11 cellular contexts compared by ENCODE assay signal in the genomic region with DNA sequence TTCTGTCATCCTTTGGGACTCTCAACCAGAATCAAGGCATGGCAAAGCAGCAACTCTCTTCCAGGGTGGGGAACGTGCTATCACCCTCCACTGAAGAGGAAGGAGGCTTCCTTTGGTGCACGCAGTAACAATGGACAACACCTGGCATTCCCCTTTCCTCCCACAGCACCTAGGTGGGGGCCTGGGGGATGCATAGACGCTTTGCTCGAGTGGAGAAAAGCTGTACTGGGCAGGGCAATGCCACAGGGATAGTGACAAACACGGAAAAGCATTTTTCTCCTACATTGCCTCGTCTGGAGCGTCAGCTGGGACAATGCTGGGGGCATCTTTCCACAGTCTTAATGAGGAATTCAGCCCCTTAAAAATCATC.
A peak's percentile ranks its signal among the peaks of the same experiment; 100 is the strongest.
DNase-seq lines count a peak whose midpoint lies in the region; ATAC-seq, FAIRE-seq and TF ChIP-seq lines count a peak whose summit lies in the region.
"Had no signal": no experiment of that assay in that cellular context is flagged by ENCODE, and none has a peak within 500 bp of the region (broad histone marks: within the 10 kb centered on the region; RNA-seq: fewer than 3 reads in every experiment).

No MANE protein-coding gene starts in this region.

- intact Hi-C loops in heart right ventricle (cut with DNase I) (loop anchor here in 3 of 10 donors (5.0 to 10.0 kb wide), 3 partner anchors 79 to 87 kb away; partner anchors contain the start of gene GMPR (in 2 of the 3)), left ventricle myocardium superior (cut with micrococcal nuclease) (no loop called here), K562 (cut with micrococcal nuclease) (no loop called here)

- H4K20me1 ChIP-seq in K562 (replicated peaks; ENCODE audit: control insufficient read depth, insufficient read depth, low read length) = no peaks in the 10 kb centered on the region

- no peak for TF ChIP-seq RAD21 in K562 (CRISPR knock-in tag; conservative IDR thresholded peaks at IDR 0.05 in 1 of 2, IDR thresholded peaks at IDR 0.05 in 1 of 2)

- H3K4me1 ChIP-seq in heart right ventricle (peaks cover 22 to 78% (median 55%) of the 10 kb centered on the region in 9 donors), K562 (replicated peaks in 1 of 2; ENCODE audit: control insufficient read depth in 2 of 2, insufficient read depth in 2 of 2, low read length in 2 of 2) (peaks cover 19 to 45% of the 10 kb centered on the region in 2 experiments), upper lobe of left lung (peaks cover 21 to 41% (median 33%) of the 10 kb centered on the region in 4 donors)

- DNase-seq in heart right ventricle (no peak), left ventricle myocardium superior (no peak), K562 (ENCODE audit: extremely low read depth in 1 of 4, low spot score in 3 of 4) (no peak), mesenteric fat pad (ENCODE audit: low spot score) (peak; percentile 65), upper lobe of left lung (no peak), progenitor cell of endocrine pancreas (ENCODE audit: low spot score, unreplicated experiment) (no peak), WTC11 (ENCODE audit: low spot score) (no peak), GM19240 (ENCODE audit: insufficient read length, low spot score) (no peak)

- H3K27me3 Mint-ChIP-seq in progenitor cell of endocrine pancreas (no peaks in the 10 kb centered on the region), WTC11 (ENCODE audit: low read depth) (no peaks in the 10 kb centered on the region)
- H3K27me3 Mint-ChIP-seq: IgD-negative memory B cell had no signal

- H3K27me3 ChIP-seq in heart right ventricle (no peaks in the 10 kb centered on the region), K562 (ENCODE audit: control insufficient read depth in 2 of 2, insufficient read depth in 2 of 2, low read length in 2 of 2) (no peaks in the 10 kb centered on the region; a peak in 1 of 5 replicates), upper lobe of left lung (no peaks in the 10 kb centered on the region)

- H3K36me3 ChIP-seq in heart right ventricle (peaks cover 0 to 17% (median 5%) of the 10 kb centered on the region in 9 donors), K562 (ENCODE audit: control insufficient read depth, insufficient read depth, low read length) (no peaks in the 10 kb centered on the region), upper lobe of left lung (peaks cover 0 to 5% (median 3%) of the 10 kb centered on the region in 4 donors)

- no peak overlapping the region for H3K9ac ChIP-seq in K562 (ENCODE audit: insufficient read depth in 1 of 2, low read depth in 2 of 2, low read length in 2 of 2)

- peak overlapping the region; percentile 63 to 95 (median 89) for H3K27ac ChIP-seq in heart right ventricle
- no peak overlapping the region for H3K27ac ChIP-seq in K562 (ENCODE audit: extremely low read depth, low read depth, low read length)
- H3K27ac ChIP-seq in upper lobe of left lung = peak overlapping the region in 3 of 4 donors; percentile 62 to 80 (median 72)

- TF ChIP-seq POLR2A in K562 (conservative IDR thresholded peaks at IDR 0.05) (no peak), upper lobe of left lung (IDR thresholded peaks at IDR 0.05) (no peak)

- H3K27ac Mint-ChIP-seq in progenitor cell of endocrine pancreas (no peak overlapping the region), WTC11 (no peak overlapping the region)

- H3K4me3 Mint-ChIP-seq in progenitor cell of endocrine pancreas (ENCODE audit: low read depth) (no peak overlapping the region), WTC11 (no peak overlapping the region)
- H3K4me3 Mint-ChIP-seq: neural crest cell had no signal

- CTCF ChIA-PET in K562 (lab: Yijun Ruan, JAX; ENCODE audit: low intra/inter-chr PET ratio) = no interaction called here
- CTCF ChIA-PET in WTC11 (lab: Charles Lee) = interaction anchor here (1.7 to 2.1 kb wide), 2 partner anchors 11 to 35 kb away, joined by 5 to 7 read pairs; no protein-coding TSS in a partner anchor

- peak overlapping the region; percentile 29; the same call in 1 of the 2 replicates for H2AFZ ChIP-seq in K562 (ENCODE audit: low read depth, low read length)

- no peak for FAIRE-seq in K562 (lab: Jason Lieb, UNC)

- ATAC-seq in heart right ventricle = no peak
- ATAC-seq in left ventricle myocardium superior = no peak
- no peak for ATAC-seq in K562
- ATAC-seq in upper lobe of left lung (ENCODE audit: low FRiP score in 2 of 2) = no peak
- no peak for ATAC-seq in WTC11
- ATAC-seq: activated CD4-positive, CD25-positive, alpha-beta regulatory T cell treated with anti-CD3 and anti-CD28 coated beads, Interleukin-2, amount 50 U/mL, for 24 hours had no signal

- H3K9me3 ChIP-seq in heart right ventricle (no peaks in the 10 kb centered on the region), K562 (replicated peaks; ENCODE audit: control insufficient read depth, insufficient read depth, low read depth, low read length) (no peaks in the 10 kb centered on the region), upper lobe of left lung (no peaks in the 10 kb centered on the region)

- H3K9me1 ChIP-seq in K562 (ENCODE audit: control insufficient read depth, insufficient read depth, low read length) = no peaks in the 10 kb centered on the region

- BruUV-seq in K562 (replicated peaks; lab: Mats Ljungman, UMichigan) = no TSS peak

- H3K9me3 Mint-ChIP-seq in progenitor cell of endocrine pancreas (ENCODE audit: low read depth) = no peaks in the 10 kb centered on the region
- H3K9me3 Mint-ChIP-seq in WTC11 = peaks cover 7% of the 10 kb centered on the region

- in situ Hi-C loops in K562 (cut with MboI) = no loop called here

- H3K4me1 Mint-ChIP-seq in progenitor cell of endocrine pancreas (ENCODE audit: low read depth) = peaks cover 11% of the 10 kb centered on the region
- peaks cover 50% of the 10 kb centered on the region for H3K4me1 Mint-ChIP-seq in WTC11

- TF ChIP-seq CTCF in heart right ventricle (IDR thresholded peaks at IDR 0.05) (no peak), K562 (IDR thresholded peaks at IDR 0.05 in 2 of 3, conservative IDR thresholded peaks at IDR 0.05 in 1 of 3; ENCODE audit: insufficient read depth in 2 of 3, low read depth in 1 of 3, low read length in 3 of 3) (no peak), upper lobe of left lung (IDR thresholded peaks at IDR 0.05) (no peak), progenitor cell of endocrine pancreas (IDR thresholded peaks at IDR 0.05; ENCODE audit: unreplicated experiment) (no peak), WTC11 (IDR thresholded peaks at IDR 0.05) (no peak)

- POLR2A ChIA-PET in K562 (lab: Yijun Ruan, JAX) = interaction anchor here (2.5 kb wide), 1 partner anchor 55 kb away, joined by 15 read pairs; no protein-coding TSS in a partner anchor
- POLR2A ChIA-PET in WTC11 (lab: Charles Lee) = interaction anchor here (0.6 kb wide), 1 partner anchor 988 kb away, joined by 5 read pairs; no protein-coding TSS in a partner anchor

- TF ChIP-seq EP300 in K562 (IDR thresholded peaks at IDR 0.05; ENCODE audit: low read length) = no peak
- TF ChIP-seq EP300 in upper lobe of left lung (IDR thresholded peaks at IDR 0.05) = no peak

- H3K36me3 Mint-ChIP-seq in progenitor cell of endocrine pancreas (ENCODE audit: insufficient read depth) = peaks cover 4% of the 10 kb centered on the region
- H3K36me3 Mint-ChIP-seq in WTC11 = peaks cover 3% of the 10 kb centered on the region

- WGBS in heart right ventricle, 2 donors = 73 to 76% methylated on average over 7 of the region's 7 CpGs
- 78% methylated on average over 7 of the region's 7 CpGs for WGBS in K562 (ENCODE audit: insufficient coverage, low coverage, missing lambda C conversion rate)
- 93 to 99% methylated on average over 7 of the region's 7 CpGs for WGBS in upper lobe of left lung, 2 donors

- no peak overlapping the region for H3K4me2 ChIP-seq in K562 (ENCODE audit: insufficient read depth, low read length)

- no peaks in the 10 kb centered on the region for H3K79me2 ChIP-seq in K562 (ENCODE audit: control insufficient read depth, insufficient read depth, low read length)

- H3K4me3 ChIP-seq in heart right ventricle = no peak overlapping the region
- no peak overlapping the region for H3K4me3 ChIP-seq in K562
- H3K4me3 ChIP-seq in upper lobe of left lung = no peak overlapping the region

TF ChIP-seq in K562, 482 proteins besides CTCF, POLR2A, EP300 and RAD21 (continues in another document):
- no peak for TF ChIP-seq MTF1 (CRISPR knock-in tag; IDR thresholded peaks at IDR 0.05; ENCODE audit: borderline replicate concordance)

TF ChIP-seq in WTC11, 78 proteins besides CTCF, POLR2A, EP300 and RAD21 (continues in another document):
- no peak for TF ChIP-seq MAX (CRISPR knock-in tag; IDR thresholded peaks at IDR 0.05)
- TF ChIP-seq FOXJ3 (CRISPR knock-in tag; IDR thresholded peaks at IDR 0.05; ENCODE audit: borderline replicate concordance) = no peak
- TF ChIP-seq, protein P1, sequence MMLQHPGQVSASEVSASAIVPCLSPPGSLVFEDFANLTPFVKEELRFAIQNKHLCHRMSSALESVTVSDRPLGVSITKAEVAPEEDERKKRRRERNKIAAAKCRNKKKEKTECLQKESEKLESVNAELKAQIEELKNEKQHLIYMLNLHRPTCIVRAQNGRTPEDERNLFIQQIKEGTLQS (CRISPR knock-in tag; conservative IDR thresholded peaks at IDR 0.05) = no peak
- no peak for TF ChIP-seq AR (CRISPR knock-in tag; IDR thresholded peaks at IDR 0.05)
